In genomic region chr19:17114414-17114831, GRCh38 we compare ENCODE assay signal across 1 cellular context.
TF ChIP-seq lines count a peak whose summit lies in the region.

No MANE protein-coding gene starts in this region.

TF ChIP-seq in GM23338, 12 proteins besides CTCF, POLR2A, EP300 and RAD21 (continued from another document):
- no peak for TF ChIP-seq ZNF462 (CRISPR knock-in tag; IDR thresholded peaks at IDR 0.05)
- TF ChIP-seq ZNF331 (CRISPR knock-in tag; IDR thresholded peaks at IDR 0.05; ENCODE audit: low read depth): no peak
